ENCODE assay signal across 31 cellular contexts in the genomic region with DNA sequence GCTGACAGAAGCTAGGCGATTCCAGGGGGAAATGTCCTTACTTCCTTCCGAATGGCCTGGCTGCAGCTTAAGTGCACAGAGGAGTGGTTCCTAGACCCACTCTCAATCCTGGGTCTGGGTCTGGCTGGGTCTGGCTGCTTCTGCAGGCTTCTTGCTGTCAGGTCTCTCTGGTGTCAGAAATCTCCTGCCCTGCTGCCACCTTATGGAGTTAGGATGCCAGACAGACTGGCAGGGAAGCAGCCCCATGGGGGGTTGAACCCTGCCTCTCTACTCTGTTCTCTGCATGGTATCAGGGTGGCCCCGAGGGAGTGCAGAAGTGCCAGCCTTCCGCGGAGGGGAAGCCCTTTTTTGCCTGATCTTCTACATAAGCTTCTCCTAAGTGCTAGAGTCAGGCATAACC.
DNase-seq lines count a peak whose midpoint lies in the region; ATAC-seq and TF ChIP-seq lines count a peak whose summit lies in the region.
"Had no signal": no experiment of that assay in that cellular context is flagged by ENCODE, and none has a peak within 500 bp of the region (broad histone marks: within the 10 kb centered on the region; RNA-seq: fewer than 3 reads in every experiment).

No MANE protein-coding gene starts in this region.

- intact Hi-C loops in heart left ventricle (cut with DNase I), result loop anchor here in 1 of 10 donors (5.0 to 10.0 kb wide), 2 partner anchors 60 to 93 kb away; no protein-coding TSS in a partner anchor
- intact Hi-C loops in upper lobe of right lung (cut with DNase I), result no loop called here
- intact Hi-C loops in ovary (cut with DNase I), result no loop called here

- H3K36me3 Mint-ChIP-seq in nephron (ENCODE audit: low read depth), result no peaks in the 10 kb centered on the region
- H3K36me3 Mint-ChIP-seq: activated CD4-positive, alpha-beta memory T cell treated with anti-CD3 and anti-CD28 coated beads for 36 hours; activated naive CD4-positive, alpha-beta T cell treated with anti-CD3 and anti-CD28 coated beads, Interleukin-2, amount 10 ng/mL, durations not matched to agents 7 days and 5 days; CD4-positive, CD25-positive, alpha-beta regulatory T cell; stimulated activated memory B cell treated with anti-CD40 and anti-IgM and Interleukin-4, amounts not matched to agents 10 μg/mL and 1 μg/mL and 100 μg/mL, for 72 hours had no signal

- DNase-seq in heart left ventricle (no peak), right atrium auricular region (ENCODE audit: low spot score) (no peak), coronary artery (ENCODE audit: low spot score) (no peak), upper lobe of right lung (no peak), GM10248 (ENCODE audit: extremely low spot score) (no peak), ovary (no peak)
- DNase-seq: 8988T; activated CD4-positive, alpha-beta memory T cell treated with anti-CD3 and anti-CD28 coated beads for 36 hours; activated CD4-positive, CD25-positive, alpha-beta regulatory T cell treated with anti-CD3 and anti-CD28 coated beads, Interleukin-2, amount 50 U/mL, for 72 hours; activated CD8-positive, alpha-beta memory T cell treated with anti-CD3 and anti-CD28 coated beads, Interleukin-2, amount 50 U/mL, for 4 hours; activated naive CD4-positive, alpha-beta T cell treated with anti-CD3 and anti-CD28 coated beads, Interleukin-2, amount 10 ng/mL, durations not matched to agents 7 days and 5 days; adrenal gland; body of pancreas; CD4-positive, CD25-positive, alpha-beta regulatory T cell; DND-41; GF-D8; GM23248; immature natural killer cell; KBM-7; mesendoderm; NCI-H1092 treated with DMSO at 0.1 percent for 48 hours; NCI-H187; NCI-H524 treated with DMSO at 0.1 percent for 48 hours; upper lobe of left lung had no signal

- peak overlapping the region in 8 of 12 donors; percentile 41 to 84 (median 70) for H3K27ac ChIP-seq in heart left ventricle
- H3K27ac ChIP-seq in right atrium auricular region, result no peak overlapping the region
- no peak overlapping the region for H3K27ac ChIP-seq in coronary artery
- no peak overlapping the region for H3K27ac ChIP-seq in upper lobe of right lung
- H3K27ac ChIP-seq in ovary, result no peak overlapping the region
- H3K27ac ChIP-seq: adrenal gland, body of pancreas, gastroesophageal sphincter, GM23248, neutrophil, upper lobe of left lung had no signal

- H3K27me3 Mint-ChIP-seq in nephron (ENCODE audit: low read depth), result peaks cover 16% of the 10 kb centered on the region

- POLR2A ChIA-PET in GM10248 (lab: Yijun Ruan, JAX), result no interaction called here

- H3K9me3 Mint-ChIP-seq in nephron, result no peaks in the 10 kb centered on the region
- H3K9me3 Mint-ChIP-seq: activated CD4-positive, alpha-beta memory T cell treated with anti-CD3 and anti-CD28 coated beads for 36 hours; activated naive CD4-positive, alpha-beta T cell treated with anti-CD3 and anti-CD28 coated beads, Interleukin-2, amount 10 ng/mL, durations not matched to agents 7 days and 5 days; immature natural killer cell; stimulated activated memory B cell treated with anti-CD40 and anti-IgM and Interleukin-4, amounts not matched to agents 10 μg/mL and 1 μg/mL and 100 μg/mL, for 72 hours; T-helper 2 cell treated with Interferon-gamma antibody and Interleukin-4, amounts not matched to agents 5 μg/mL and 100 μg/mL, for 36 hours had no signal

- ATAC-seq in heart left ventricle (no peak), upper lobe of right lung (peak; percentile 7), GM21381 (IDR thresholded peaks at IDR 0.05; ENCODE audit: unreplicated experiment) (no peak)
- ATAC-seq: gastroesophageal sphincter had no signal

- 41 to 57% (median 50%) methylated on average over 3 to 5 of the region's 5 CpGs for WGBS in heart left ventricle, 4 donors
- 57 to 78% (median 63%) methylated on average over 5 of the region's 5 CpGs for WGBS in ovary, 3 donors

- H3K36me3 ChIP-seq in heart left ventricle (no peaks in the 10 kb centered on the region), right atrium auricular region (no peaks in the 10 kb centered on the region), upper lobe of right lung (no peaks in the 10 kb centered on the region), ovary (no peaks in the 10 kb centered on the region)
- H3K36me3 ChIP-seq: adrenal gland, gastroesophageal sphincter, neutrophil, upper lobe of left lung had no signal

- no peak for TF ChIP-seq EP300 in ovary (IDR thresholded peaks at IDR 0.05)

- TF ChIP-seq POLR2A in heart left ventricle (IDR thresholded peaks at IDR 0.05), result no peak
- TF ChIP-seq POLR2A in ovary (IDR thresholded peaks at IDR 0.05), result no peak

- H3K4me1 ChIP-seq in heart left ventricle (peaks cover 2 to 33% (median 19%) of the 10 kb centered on the region in 12 donors), right atrium auricular region (peaks cover 0 to 12% of the 10 kb centered on the region in 2 donors), upper lobe of right lung (peaks cover 5% of the 10 kb centered on the region), ovary (ENCODE audit: insufficient read depth) (peaks cover 6% of the 10 kb centered on the region)

- no peak overlapping the region for H3K27ac Mint-ChIP-seq in nephron
- H3K27ac Mint-ChIP-seq: activated CD4-positive, alpha-beta memory T cell treated with anti-CD3 and anti-CD28 coated beads for 36 hours; activated naive CD4-positive, alpha-beta T cell treated with anti-CD3 and anti-CD28 coated beads, Interleukin-2, amount 10 ng/mL, durations not matched to agents 7 days and 5 days; CD4-positive, CD25-positive, alpha-beta regulatory T cell; immature natural killer cell; progenitor cell of endocrine pancreas; stimulated activated memory B cell treated with anti-CD40 and anti-IgM and Interleukin-4, amounts not matched to agents 10 μg/mL and 1 μg/mL and 100 μg/mL, for 72 hours; T-helper 2 cell treated with Interferon-gamma antibody and Interleukin-4, amounts not matched to agents 5 μg/mL and 100 μg/mL, for 36 hours had no signal

- TF ChIP-seq CTCF in heart left ventricle (IDR thresholded peaks at IDR 0.05) (no peak), right atrium auricular region (IDR thresholded peaks at IDR 0.05) (no peak), coronary artery (IDR thresholded peaks at IDR 0.05) (no peak), nephron (IDR thresholded peaks at IDR 0.05; ENCODE audit: unreplicated experiment in 3 of 3) (no peak), upper lobe of right lung (IDR thresholded peaks at IDR 0.05) (no peak), GM10248 (IDR thresholded peaks at IDR 0.05; ENCODE audit: control extremely low read depth, extremely low read depth, low read depth, missing control alignments) (no peak), ovary (IDR thresholded peaks at IDR 0.05) (no peak)

- H3K9me3 ChIP-seq in heart left ventricle (peaks cover 0 to 2% (median 0%) of the 10 kb centered on the region in 12 donors), right atrium auricular region (no peaks in the 10 kb centered on the region), upper lobe of right lung (no peaks in the 10 kb centered on the region), ovary (no peaks in the 10 kb centered on the region)
- H3K9me3 ChIP-seq: adrenal gland, body of pancreas, neutrophil, upper lobe of left lung had no signal

- H3K27me3 ChIP-seq in heart left ventricle (peaks cover 0 to 4% (median 0%) of the 10 kb centered on the region in 9 donors), right atrium auricular region (no peaks in the 10 kb centered on the region), upper lobe of right lung (no peaks in the 10 kb centered on the region), ovary (no peaks in the 10 kb centered on the region)
- H3K27me3 ChIP-seq: adrenal gland, body of pancreas, upper lobe of left lung had no signal

- peak overlapping the region in 10 of 12 donors; percentile 27 to 56 (median 42) for H3K4me3 ChIP-seq in heart left ventricle
- H3K4me3 ChIP-seq in right atrium auricular region, result peak overlapping the region in 1 of 2 donors; percentile 23
- H3K4me3 ChIP-seq in coronary artery, result peak overlapping the region; percentile 59
- no peak overlapping the region for H3K4me3 ChIP-seq in upper lobe of right lung
- no peak overlapping the region for H3K4me3 ChIP-seq in ovary
- H3K4me3 ChIP-seq: adrenal gland, body of pancreas, gastroesophageal sphincter, GM23248 had no signal

- H3K4me1 Mint-ChIP-seq in nephron, result peaks cover 29% of the 10 kb centered on the region
- H3K4me1 Mint-ChIP-seq: activated naive CD4-positive, alpha-beta T cell treated with anti-CD3 and anti-CD28 coated beads, Interleukin-2, amount 10 ng/mL, durations not matched to agents 7 days and 5 days; immature natural killer cell had no signal

- CTCF ChIA-PET in GM10248 (lab: Yijun Ruan, JAX), result interaction anchor here (5.2 kb wide), 1 partner anchor 26 kb away, joined by 23 read pairs; no protein-coding TSS in a partner anchor

- H3K4me3 Mint-ChIP-seq in nephron, result peak overlapping the region in 2 of 3 experiments; percentile 16 to 45
- H3K4me3 Mint-ChIP-seq: activated CD4-positive, alpha-beta memory T cell treated with anti-CD3 and anti-CD28 coated beads for 36 hours; activated naive CD4-positive, alpha-beta T cell treated with anti-CD3 and anti-CD28 coated beads, Interleukin-2, amount 10 ng/mL, durations not matched to agents 7 days and 5 days; CD4-positive, CD25-positive, alpha-beta regulatory T cell; immature natural killer cell; stimulated activated memory B cell treated with anti-CD40 and anti-IgM and Interleukin-4, amounts not matched to agents 10 μg/mL and 1 μg/mL and 100 μg/mL, for 72 hours; T-helper 2 cell treated with Interferon-gamma antibody and Interleukin-4, amounts not matched to agents 5 μg/mL and 100 μg/mL, for 36 hours had no signal

Comparison
In these comparisons a context has a peak if more than half of its experiments do, and no peak if none do; other contexts are left out.
1. H3K27ac ChIP-seq: peak in heart left ventricle (8 of 12); none in right atrium auricular region (0 of 2), coronary artery (0 of 2), upper lobe of right lung (single experiment) and ovary (0 of 2).
2. H3K4me3 ChIP-seq: peak in heart left ventricle (10 of 12) and coronary artery (single experiment); none in upper lobe of right lung (single experiment) and ovary (single experiment).